Comparison of ENCODE assay signal across 15 cellular contexts in genomic region chr6:42933195-42933594, GRCh38. TPM values are rescaled to one million over a fixed set of nuclear protein-coding genes. Genes with fewer than 3 reads are reported as not detected.
DNase-seq lines count a peak whose midpoint lies in the region; ATAC-seq and TF ChIP-seq lines count a peak whose summit lies in the region.
"Had no signal": no experiment of that assay in that cellular context is flagged by ENCODE, and none has a peak within 500 bp of the region (broad histone marks: within the 10 kb centered on the region; RNA-seq: fewer than 3 reads in every experiment).

No MANE protein-coding gene starts in this region.

- H3K36me3 ChIP-seq in upper lobe of left lung (peaks cover 10 to 43% (median 33%) of the 10 kb centered on the region in 4 donors), BE2C (peaks cover 40% of the 10 kb centered on the region)

- no peaks in the 10 kb centered on the region for H3K9me3 Mint-ChIP-seq in activated naive CD4-positive, alpha-beta T cell treated with anti-CD3 and anti-CD28 coated beads, Interleukin-2, amount 50 U/mL, for 24 hours
- no peaks in the 10 kb centered on the region for H3K9me3 Mint-ChIP-seq in activated naive CD4-positive, alpha-beta T cell treated with anti-CD3 and anti-CD28 coated beads, Interleukin-2, amount 10 ng/mL, durations not matched to agents 7 days and 5 days
- H3K9me3 Mint-ChIP-seq: nephron had no signal

- TF ChIP-seq EP300 in upper lobe of left lung (IDR thresholded peaks at IDR 0.05), result no peak

- peaks cover 27% of the 10 kb centered on the region for H3K36me3 Mint-ChIP-seq in activated naive CD4-positive, alpha-beta T cell treated with anti-CD3 and anti-CD28 coated beads, Interleukin-2, amount 50 U/mL, for 24 hours
- peaks cover 64% of the 10 kb centered on the region for H3K36me3 Mint-ChIP-seq in activated naive CD4-positive, alpha-beta T cell treated with anti-CD3 and anti-CD28 coated beads, Interleukin-2, amount 10 ng/mL, durations not matched to agents 7 days and 5 days

- no peak for ATAC-seq in upper lobe of left lung (ENCODE audit: low FRiP score in 2 of 2)

- H3K27me3 ChIP-seq in upper lobe of left lung (no peaks in the 10 kb centered on the region), BE2C (no peaks in the 10 kb centered on the region)

- no peak for TF ChIP-seq POLR2A in upper lobe of left lung (IDR thresholded peaks at IDR 0.05)

- H3K9me3 ChIP-seq in upper lobe of left lung, result no peaks in the 10 kb centered on the region
- H3K9me3 ChIP-seq in BE2C, result no peaks in the 10 kb centered on the region

- H3K27me3 Mint-ChIP-seq in activated naive CD4-positive, alpha-beta T cell treated with anti-CD3 and anti-CD28 coated beads, Interleukin-2, amount 50 U/mL, for 24 hours, result no peaks in the 10 kb centered on the region
- H3K27me3 Mint-ChIP-seq in activated naive CD4-positive, alpha-beta T cell treated with anti-CD3 and anti-CD28 coated beads, Interleukin-2, amount 10 ng/mL, durations not matched to agents 7 days and 5 days, result no peaks in the 10 kb centered on the region

- peak overlapping the region; percentile 87 for H3K4me3 Mint-ChIP-seq in activated naive CD4-positive, alpha-beta T cell treated with anti-CD3 and anti-CD28 coated beads, Interleukin-2, amount 50 U/mL, for 24 hours
- H3K4me3 Mint-ChIP-seq in activated naive CD4-positive, alpha-beta T cell treated with anti-CD3 and anti-CD28 coated beads, Interleukin-2, amount 10 ng/mL, durations not matched to agents 7 days and 5 days, result no peak overlapping the region

- H3K4me1 ChIP-seq in upper lobe of left lung, result peaks cover 31 to 46% (median 38%) of the 10 kb centered on the region in 4 donors
- H3K4me1 ChIP-seq in BE2C, result 0 out of 2 replicates have a peak, but pooled peaks cover 2% of the 10 kb centered on the region

- H3K4me1 Mint-ChIP-seq in activated naive CD4-positive, alpha-beta T cell treated with anti-CD3 and anti-CD28 coated beads, Interleukin-2, amount 50 U/mL, for 24 hours, result peaks cover 65% of the 10 kb centered on the region
- peaks cover 38% of the 10 kb centered on the region for H3K4me1 Mint-ChIP-seq in activated naive CD4-positive, alpha-beta T cell treated with anti-CD3 and anti-CD28 coated beads, Interleukin-2, amount 10 ng/mL, durations not matched to agents 7 days and 5 days

- peak overlapping the region; percentile 89 for H3K27ac Mint-ChIP-seq in activated naive CD4-positive, alpha-beta T cell treated with anti-CD3 and anti-CD28 coated beads, Interleukin-2, amount 50 U/mL, for 24 hours
- H3K27ac Mint-ChIP-seq in activated naive CD4-positive, alpha-beta T cell treated with anti-CD3 and anti-CD28 coated beads, Interleukin-2, amount 10 ng/mL, durations not matched to agents 7 days and 5 days, result no peak overlapping the region

- DNase-seq in activated naive CD4-positive, alpha-beta T cell treated with anti-CD3 and anti-CD28 coated beads, Interleukin-2, amount 10 ng/mL, durations not matched to agents 7 days and 5 days, result no peak
- DNase-seq in SKM-1 (lab: John Stamatoyannopoulos, UW; ENCODE audit: unreplicated experiment) (peak; percentile 94), globus pallidus (ENCODE audit: low spot score) (peak; percentile 18), upper lobe of left lung (no peak), activated gamma-delta T cell treated with Interleukin-2 at 50 U/mL for 16 hours (no peak), BE2C (no peak), activated gamma-delta T cell (lab: John Stamatoyannopoulos, UW) (no peak)
- DNase-seq: activated naive CD4-positive, alpha-beta T cell treated with anti-CD3 and anti-CD28 coated beads, Interleukin-2, amount 50 U/mL, for 16 hours; NCI-H226 had no signal

- TF ChIP-seq CTCF in upper lobe of left lung (IDR thresholded peaks at IDR 0.05), result no peak
- no peak for TF ChIP-seq CTCF in BE2C (IDR thresholded peaks at IDR 0.05; ENCODE audit: low read depth, low read length)

- peak overlapping the region in 3 of 4 donors; percentile 7 to 94 (median 93) for H3K27ac ChIP-seq in upper lobe of left lung
- H3K27ac ChIP-seq: coronary artery had no signal

- no peak overlapping the region for H3K4me3 ChIP-seq in upper lobe of left lung
- no peak overlapping the region for H3K4me3 ChIP-seq in BE2C (ENCODE audit: low read depth, low read length)
- H3K4me3 ChIP-seq: coronary artery, skin epidermis had no signal

- WGBS in upper lobe of left lung, 2 donors, result 24 to 25% methylated on average over 3 of the region's 3 CpGs

- CTCF ChIA-PET in activated naive CD4-positive, alpha-beta T cell treated with anti-CD3 and anti-CD28 coated beads, Interleukin-2, amount 10 ng/mL, durations not matched to agents 7 days and 5 days (lab: Charles Lee), result no interaction called here

RNA-seq across cellular contexts. Expression of gene CNPY3, which starts 3.9 kb away (rescaled TPM):
- 10 to 100 TPM; 32.4 to 95.2 (median 50.3) TPM for total RNA-seq in upper lobe of left lung
- polyA plus RNA-seq in BE2C (2012; ENCODE audit: insufficient read depth, insufficient read length, low read depth), result 63.3 TPM

RNA-seq across cellular contexts. Expression of gene PTCRA, which starts 17.3 kb away (rescaled TPM):
- total RNA-seq in upper lobe of left lung, result 10 to 100 TPM in 1 of 6 donors, 1 to 10 TPM in 3, not detected in 2; 3.3 to 10.7 (median 7.1) TPM
- polyA plus RNA-seq in BE2C (2012; ENCODE audit: insufficient read depth, insufficient read length, low read depth), result not detected
- total RNA-seq: urinary bladder had no signal
- polyA plus RNA-seq: AG04450, urinary bladder had no signal

RNA-seq across cellular contexts. Expression of gene GNMT, which starts 27.4 kb away (rescaled TPM):
- total RNA-seq in upper lobe of left lung, result 10 to 100 TPM in 1 of 6 donors, 1 to 10 TPM in 4, not detected in 1; 1.9 to 10.5 (median 8.5) TPM
- polyA plus RNA-seq in BE2C (2012; ENCODE audit: insufficient read depth, insufficient read length, low read depth), result 0.42 TPM

RNA-seq across cellular contexts. Expression of gene PEX6, which starts 45.8 kb away (rescaled TPM):
- total RNA-seq in upper lobe of left lung, result 10 to 100 TPM in 5 of 6 donors, 1 to 10 TPM in 1; 6.5 to 36.7 (median 21.0) TPM
- 23.2 TPM for polyA plus RNA-seq in BE2C (2012; ENCODE audit: insufficient read depth, insufficient read length, low read depth)

RNA-seq across cellular contexts. Expression of gene PPP2R5D, which starts 51.2 kb away (rescaled TPM):
- total RNA-seq in upper lobe of left lung, result 10 to 100 TPM; 22.8 to 45.1 (median 27.3) TPM
- polyA plus RNA-seq in BE2C (2012; ENCODE audit: insufficient read depth, insufficient read length, low read depth), result 63.3 TPM

Comparison
In these comparisons a context has a peak if more than half of its experiments do, and no peak if none do; other contexts are left out.
1. DNase-seq: peak in SKM-1 (single experiment) and globus pallidus (single experiment); none in activated naive CD4-positive, alpha-beta T cell treated with anti-CD3 and anti-CD28 coated beads, Interleukin-2, amount 10 ng/mL, durations not matched to agents 7 days and 5 days (single experiment), upper lobe of left lung (0 of 2), activated gamma-delta T cell treated with Interleukin-2 at 50 U/mL for 16 hours (single experiment), BE2C (single experiment) and activated gamma-delta T cell (single experiment).